ENCODE assay signal across 7 cellular contexts in genomic region chr9:39484292-39484691, GRCh38.
DNase-seq lines count a peak whose midpoint lies in the region; ATAC-seq and TF ChIP-seq lines count a peak whose summit lies in the region.
"Not testable (repeated sequence)": the region's sequence is repeated elsewhere in the genome, so short reads cannot be mapped to it uniquely, and the experiment has no call there.

No MANE protein-coding gene starts in this region.

- not testable (repeated sequence) for H2AFZ ChIP-seq in PC-3 (ENCODE audit: low read length)

- H3K9me2 ChIP-seq in PC-3 (replicated peaks; ENCODE audit: low read length): not testable (repeated sequence)

- intact Hi-C loops in PC-3 (cut with micrococcal nuclease): not testable (repeated sequence)

- H3K79me2 ChIP-seq in PC-3 (ENCODE audit: low read length): not testable (repeated sequence)

- not testable (repeated sequence) for H3F3A ChIP-seq in PC-3 (ENCODE audit: low read length, unreplicated experiment)

- not testable (repeated sequence) for TF ChIP-seq CTCF in PC-3 (conservative IDR thresholded peaks at IDR 0.05; ENCODE audit: low read depth, low read length)

- H3K4me1 ChIP-seq in PC-3 (ENCODE audit: insufficient read depth, low read length): not testable (repeated sequence)

- not testable (repeated sequence) for H3K4me2 ChIP-seq in PC-3 (ENCODE audit: low read length)

- H4K20me1 ChIP-seq in PC-3 (ENCODE audit: low read length): not testable (repeated sequence)

- not testable (repeated sequence) for H3K9me3 ChIP-seq in PC-3 (ENCODE audit: low read length)

- not testable (repeated sequence) for H3K4me3 ChIP-seq in PC-3 (ENCODE audit: low read length)

- not testable (repeated sequence) for H3K27me3 ChIP-seq in PC-3 (ENCODE audit: low read length)

- not testable (repeated sequence) for H3K9ac ChIP-seq in PC-3 (ENCODE audit: low read length)

- H3K27ac ChIP-seq in PC-3 (ENCODE audit: low read length): not testable (repeated sequence)

- POLR2A ChIA-PET in PC-3 (lab: Charles Lee; ENCODE audit: unreplicated experiment): not testable (repeated sequence)

- peak; percentile 65 for ATAC-seq in GM18870 (IDR thresholded peaks at IDR 0.05; ENCODE audit: unreplicated experiment)
- peak; percentile 76 for ATAC-seq in GM19438 (IDR thresholded peaks at IDR 0.05; ENCODE audit: low read depth, unreplicated experiment)
- peak; percentile 91 for ATAC-seq in GM21529 (IDR thresholded peaks at IDR 0.05; ENCODE audit: unreplicated experiment)
- ATAC-seq in HG02763 (IDR thresholded peaks at IDR 0.05; ENCODE audit: unreplicated experiment): peak; percentile 74
- ATAC-seq in HG03066 (IDR thresholded peaks at IDR 0.05; ENCODE audit: low read depth, unreplicated experiment): peak; percentile 82
- peak; percentile 79 for ATAC-seq in HG03432 (IDR thresholded peaks at IDR 0.05; ENCODE audit: unreplicated experiment)
- ATAC-seq in PC-3: peak; percentile 15; the same call in 1 of the 2 replicates

- H3K36me3 ChIP-seq in PC-3 (ENCODE audit: low read depth, low read length): not testable (repeated sequence)

- DNase-seq in PC-3: not testable (repeated sequence)

- BruUV-seq in PC-3 (replicated peaks; lab: Mats Ljungman, UMichigan): not testable (repeated sequence)

- CTCF ChIA-PET in PC-3 (lab: Charles Lee): not testable (repeated sequence)

Comparison
In these comparisons a context has a peak if more than half of its experiments do, and no peak if none do; other contexts are left out.
1. ATAC-seq: peak in every context shown above with its lines; median percentile 91 in GM21529; 82 in HG03066; 79 in HG03432; 76 in GM19438; 74 in HG02763; 65 in GM18870; 15 in PC-3.